In genomic region chr1:6184083-6184783, GRCh38 we compare ENCODE assay signal across 1 cellular context.
TF ChIP-seq lines count a peak whose summit lies in the region.

No MANE protein-coding gene starts in this region.

TF ChIP-seq in A549, 52 proteins besides CTCF, POLR2A, EP300 and RAD21:
- TF ChIP-seq RCOR1 (IDR thresholded peaks at IDR 0.05; ENCODE audit: low read depth, low read length) (no peak), POLR2AphosphoS2 (conservative IDR thresholded peaks at IDR 0.05; ENCODE audit: low read length) (peak; percentile 50; the same call in 1 of the 2 replicates)
